In the genomic region with DNA sequence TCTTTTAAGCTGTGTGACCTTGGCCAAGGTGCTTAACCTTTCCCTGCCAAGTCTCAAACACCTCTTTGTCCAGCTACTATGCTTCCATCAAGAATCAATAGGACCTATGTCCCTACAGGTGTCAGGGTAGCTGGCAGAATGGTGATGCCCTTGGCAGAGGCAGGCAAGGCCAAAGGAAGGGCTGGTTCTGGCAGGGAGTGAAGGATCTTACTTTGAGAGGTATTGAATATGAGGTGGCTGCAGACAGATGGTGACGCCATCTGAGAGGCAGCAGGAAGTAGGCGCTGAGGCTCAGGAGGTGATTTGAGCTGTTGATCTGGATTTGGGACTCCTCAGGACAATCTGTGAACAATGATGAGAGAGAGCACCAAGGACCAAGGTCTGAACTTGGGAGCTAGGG, we compare ENCODE assay signal across 18 cellular contexts. TPM values are rescaled to one million over a fixed set of nuclear protein-coding genes. Genes with fewer than 3 reads are reported as not detected.
DNase-seq lines count a peak whose midpoint lies in the region; ATAC-seq and TF ChIP-seq lines count a peak whose summit lies in the region.
"Had no signal": no experiment of that assay in that cellular context is flagged by ENCODE, and none has a peak within 500 bp of the region (broad histone marks: within the 10 kb centered on the region; RNA-seq: fewer than 3 reads in every experiment).

No MANE protein-coding gene starts in this region.

- no peaks in the 10 kb centered on the region for H3K36me3 Mint-ChIP-seq in WTC11
- H3K36me3 Mint-ChIP-seq in CD8-positive, alpha-beta T cell = no peaks in the 10 kb centered on the region

- in situ Hi-C loops in G401 (cut with HindIII; ENCODE audit: low sequenced_read_pairs) = no loop called here

- H3K9me3 ChIP-seq in CD8-positive, alpha-beta T cell (ENCODE audit: low read length) = no peaks in the 10 kb centered on the region
- H3K9me3 ChIP-seq: BE2C had no signal

- H3K4me1 Mint-ChIP-seq in WTC11 = no peaks in the 10 kb centered on the region
- no peaks in the 10 kb centered on the region for H3K4me1 Mint-ChIP-seq in CD8-positive, alpha-beta T cell (ENCODE audit: low read depth)

- H3K4me3 Mint-ChIP-seq in WTC11 = no peak overlapping the region
- no peak overlapping the region for H3K4me3 Mint-ChIP-seq in CD8-positive, alpha-beta T cell
- H3K4me3 Mint-ChIP-seq: CD4-positive, alpha-beta T cell had no signal

- TF ChIP-seq CTCF in WTC11 (IDR thresholded peaks at IDR 0.05) = no peak
- TF ChIP-seq CTCF in CD8-positive, alpha-beta T cell (IDR thresholded peaks at IDR 0.05) = no peak

- H3K9me3 Mint-ChIP-seq in WTC11 = no peaks in the 10 kb centered on the region
- H3K9me3 Mint-ChIP-seq in CD8-positive, alpha-beta T cell = peaks cover 2% of the 10 kb centered on the region
- H3K9me3 Mint-ChIP-seq: CD4-positive, alpha-beta T cell had no signal

- H3K27ac ChIP-seq in CD8-positive, alpha-beta T cell (ENCODE audit: low read depth, low read length) = no peak overlapping the region

- peaks cover 3% of the 10 kb centered on the region; the same call in 1 of the 2 replicates for H3K27me3 Mint-ChIP-seq in WTC11 (ENCODE audit: low read depth)
- H3K27me3 Mint-ChIP-seq in CD8-positive, alpha-beta T cell (ENCODE audit: low read depth) = peaks cover 10% of the 10 kb centered on the region

- H3K27me3 ChIP-seq in CD8-positive, alpha-beta T cell (ENCODE audit: insufficient read depth, low read length) = no peaks in the 10 kb centered on the region
- H3K27me3 ChIP-seq: BE2C had no signal

- intact Hi-C loops in CD8-positive, alpha-beta T cell (cut with DNase I, micrococcal nuclease) = no loop called here

- CTCF ChIA-PET in WTC11 (lab: Charles Lee) = interaction anchor here (1.2 kb wide), 1 partner anchor 21 kb away, joined by 3 read pairs; no protein-coding TSS in a partner anchor
- CTCF ChIA-PET in CD8-positive, alpha-beta T cell (lab: Charles Lee) = interaction anchor here (0.7 to 1.6 kb wide), 3 partner anchors 16 to 138 kb away, joined by 3 to 4 read pairs (median 3); no protein-coding TSS in a partner anchor

- H3K27ac Mint-ChIP-seq in WTC11 = peak overlapping the region; percentile 26; the same call in 1 of the 2 replicates
- H3K27ac Mint-ChIP-seq in CD8-positive, alpha-beta T cell = no peak overlapping the region
- H3K27ac Mint-ChIP-seq: CD4-positive, alpha-beta T cell had no signal

- no peak overlapping the region for H3K4me3 ChIP-seq in CD8-positive, alpha-beta T cell (ENCODE audit: low read depth, low read length)

- no peaks in the 10 kb centered on the region for H3K4me1 ChIP-seq in CD8-positive, alpha-beta T cell (ENCODE audit: insufficient read depth, low read length)

- no peak for ATAC-seq in WTC11
- ATAC-seq in left lobe of liver = peak; percentile 50
- ATAC-seq in CD8-positive, alpha-beta T cell = no peak

- DNase-seq in DMS53 (lab: John Stamatoyannopoulos, UW) = peak; percentile 28
- DNase-seq in DMS53 treated with DMSO at 0.1 percent for 48 hours (lab: John Stamatoyannopoulos, UW; ENCODE audit: unreplicated experiment) = no peak
- DNase-seq in G401 (ENCODE audit: low spot score) = peak; percentile 76
- DNase-seq in WTC11 (ENCODE audit: low spot score) = no peak
- no peak for DNase-seq in left lobe of liver (ENCODE audit: low spot score)
- DNase-seq in CD8-positive, alpha-beta T cell = no peak
- no peak for DNase-seq in NCI-H526 treated with DMSO at 0.1 percent for 48 hours (lab: John Stamatoyannopoulos, UW)
- DNase-seq in activated gamma-delta T cell treated with Interleukin-2 at 50 U/mL for 16 hours = no peak
- DNase-seq: 8988T; BE2C; Calu3; CD4-positive, alpha-beta T cell; DMS79 treated with DMSO at 0.1 percent for 48 hours; NCI-H1417 treated with DMSO at 0.1 percent for 48 hours; NCI-H187 treated with DMSO at 0.1 percent for 48 hours; OCI-M1; RPMI8226; SIG-M5 had no signal

- POLR2A ChIA-PET in WTC11 (lab: Charles Lee) = no interaction called here
- POLR2A ChIA-PET in CD8-positive, alpha-beta T cell (lab: Charles Lee) = no interaction called here

- no peaks in the 10 kb centered on the region for H3K36me3 ChIP-seq in CD8-positive, alpha-beta T cell (ENCODE audit: insufficient read depth, low read length)
- H3K36me3 ChIP-seq: BE2C had no signal

TF ChIP-seq in WTC11, 78 proteins besides CTCF, POLR2A, EP300 and RAD21:
- TF ChIP-seq FOXK1 (CRISPR knock-in tag; IDR thresholded peaks at IDR 0.05) (no peak), ATF3 (CRISPR knock-in tag; conservative IDR thresholded peaks at IDR 0.05) (no peak), HMGA2 (CRISPR knock-in tag; IDR thresholded peaks at IDR 0.05) (no peak), ATF1 (CRISPR knock-in tag; IDR thresholded peaks at IDR 0.05) (no peak), JAZF1 (CRISPR knock-in tag; IDR thresholded peaks at IDR 0.05) (no peak), ZNF263 (CRISPR knock-in tag; IDR thresholded peaks at IDR 0.05; ENCODE audit: low read depth) (no peak), ZNF423 (CRISPR knock-in tag; IDR thresholded peaks at IDR 0.05) (no peak), NR3C1 (CRISPR knock-in tag; conservative IDR thresholded peaks at IDR 0.05; ENCODE audit: low read depth) (no peak), SOX15 (CRISPR knock-in tag; IDR thresholded peaks at IDR 0.05) (no peak), ZNF317 (CRISPR knock-in tag; IDR thresholded peaks at IDR 0.05; ENCODE audit: borderline replicate concordance, low read depth) (no peak), MLX (CRISPR knock-in tag; IDR thresholded peaks at IDR 0.05) (no peak), MYBL2 (CRISPR knock-in tag; IDR thresholded peaks at IDR 0.05) (no peak)
- TF ChIP-seq, protein P1, sequence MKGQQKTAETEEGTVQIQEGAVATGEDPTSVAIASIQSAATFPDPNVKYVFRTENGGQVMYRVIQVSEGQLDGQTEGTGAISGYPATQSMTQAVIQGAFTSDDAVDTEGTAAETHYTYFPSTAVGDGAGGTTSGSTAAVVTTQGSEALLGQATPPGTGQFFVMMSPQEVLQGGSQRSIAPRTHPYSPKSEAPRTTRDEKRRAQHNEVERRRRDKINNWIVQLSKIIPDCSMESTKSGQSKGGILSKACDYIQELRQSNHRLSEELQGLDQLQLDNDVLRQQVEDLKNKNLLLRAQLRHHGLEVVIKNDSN (CRISPR knock-in tag; IDR thresholded peaks at IDR 0.05) = no peak
- TF ChIP-seq, protein P2, sequence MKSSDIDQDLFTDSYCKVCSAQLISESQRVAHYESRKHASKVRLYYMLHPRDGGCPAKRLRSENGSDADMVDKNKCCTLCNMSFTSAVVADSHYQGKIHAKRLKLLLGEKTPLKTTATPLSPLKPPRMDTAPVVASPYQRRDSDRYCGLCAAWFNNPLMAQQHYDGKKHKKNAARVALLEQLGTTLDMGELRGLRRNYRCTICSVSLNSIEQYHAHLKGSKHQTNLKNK (CRISPR knock-in tag; IDR thresholded peaks at IDR 0.05) = no peak
- TF ChIP-seq, protein P3, sequence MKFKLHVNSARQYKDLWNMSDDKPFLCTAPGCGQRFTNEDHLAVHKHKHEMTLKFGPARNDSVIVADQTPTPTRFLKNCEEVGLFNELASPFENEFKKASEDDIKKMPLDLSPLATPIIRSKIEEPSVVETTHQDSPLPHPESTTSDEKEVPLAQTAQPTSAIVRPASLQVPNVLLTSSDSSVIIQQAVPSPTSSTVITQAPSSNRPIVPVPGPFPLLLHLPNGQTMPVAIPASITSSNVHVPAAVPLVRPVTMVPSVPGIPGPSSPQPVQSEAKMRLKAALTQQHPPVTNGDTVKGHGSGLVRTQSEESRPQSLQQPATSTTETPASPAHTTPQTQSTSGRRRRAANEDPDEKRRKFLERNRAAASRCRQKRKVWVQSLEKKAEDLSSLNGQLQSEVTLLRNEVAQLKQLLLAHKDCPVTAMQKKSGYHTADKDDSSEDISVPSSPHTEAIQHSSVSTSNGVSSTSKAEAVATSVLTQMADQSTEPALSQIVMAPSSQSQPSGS (CRISPR knock-in tag; IDR thresholded peaks at IDR 0.05; ENCODE audit: borderline replicate concordance, low read depth) = no peak

RNA-seq across cellular contexts. Expression of gene ABCC3, which starts 12.5 kb away (rescaled TPM):
- not detected in 2 replicates for total RNA-seq in G401 (2014; rRNA removed; shearing (Covaris generic))
- total RNA-seq in WTC11 (2021) (0.92 to 2.6 TPM (median 0.99 TPM) in 3 replicates), left lobe of liver (326 TPM)
- not detected for total RNA-seq in CD8-positive, alpha-beta T cell

Comparison
In these comparisons a context has a peak if more than half of its experiments do, and no peak if none do; other contexts are left out.
1. DNase-seq: peak in DMS53 (single experiment) and G401 (single experiment); none in DMS53 treated with DMSO at 0.1 percent for 48 hours (single experiment), WTC11 (single experiment), left lobe of liver (single experiment), CD8-positive, alpha-beta T cell (0 of 7), NCI-H526 treated with DMSO at 0.1 percent for 48 hours (single experiment) and activated gamma-delta T cell treated with Interleukin-2 at 50 U/mL for 16 hours (single experiment).
2. RNA of gene ABCC3, which starts 12.5 kb away (total RNA-seq): 326 TPM in left lobe of liver (single experiment); 0.92 to 2.6 TPM in WTC11, not detected in G401 and not detected in CD8-positive, alpha-beta T cell; every median in the first group is over 10 times any median in the second.